ENCODE assay signal across 1 cellular context in the genomic region with DNA sequence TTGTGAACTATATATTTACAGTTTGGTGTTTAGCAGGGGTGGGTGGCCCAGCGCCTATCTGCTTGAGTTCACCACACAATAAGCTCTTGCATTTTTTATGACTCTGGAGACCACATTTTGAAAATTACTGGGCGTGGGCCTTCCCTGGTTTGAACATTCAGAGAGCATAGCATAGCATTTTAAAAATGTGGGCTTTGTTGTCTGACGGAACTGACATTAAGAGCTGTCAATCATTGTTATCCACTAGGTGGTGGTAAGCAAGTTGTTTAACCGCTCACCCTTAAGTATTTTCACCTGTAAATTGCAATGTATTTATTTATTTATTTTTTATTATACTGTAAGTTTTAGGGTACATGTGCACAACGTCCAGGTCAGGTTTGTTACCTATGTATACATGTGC.
TF ChIP-seq lines count a peak whose summit lies in the region.

No MANE protein-coding gene starts in this region.

TF ChIP-seq in H1, 55 proteins besides CTCF, POLR2A, EP300 and RAD21:
- TF ChIP-seq TAF1 (IDR thresholded peaks at IDR 0.05; ENCODE audit: low read depth, low read length) (no peak), GABPA (IDR thresholded peaks at IDR 0.05; ENCODE audit: borderline replicate concordance, insufficient read depth, low read length) (no peak), RNF2 (IDR thresholded peaks at IDR 0.05; ENCODE audit: borderline replicate concordance, low read depth, low read length, missing control alignments, poor library complexity, severe bottlenecking) (no peak), ASH2L (IDR thresholded peaks at IDR 0.05; ENCODE audit: low read length) (no peak), RXRA (IDR thresholded peaks at IDR 0.05; ENCODE audit: insufficient read depth, low read depth, low read length) (no peak), PHF8 (conservative IDR thresholded peaks at IDR 0.05; ENCODE audit: low read depth, low read length) (no peak), SP4 (IDR thresholded peaks at IDR 0.05; ENCODE audit: low read length) (no peak), CTBP2 (IDR thresholded peaks at IDR 0.05; ENCODE audit: borderline replicate concordance, insufficient read depth, insufficient read length, low read length) (no peak)
- TF ChIP-seq, protein P1, sequence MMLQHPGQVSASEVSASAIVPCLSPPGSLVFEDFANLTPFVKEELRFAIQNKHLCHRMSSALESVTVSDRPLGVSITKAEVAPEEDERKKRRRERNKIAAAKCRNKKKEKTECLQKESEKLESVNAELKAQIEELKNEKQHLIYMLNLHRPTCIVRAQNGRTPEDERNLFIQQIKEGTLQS (IDR thresholded peaks at IDR 0.05; ENCODE audit: insufficient read depth, low read depth, low read length), result no peak
- TF ChIP-seq, protein P2, sequence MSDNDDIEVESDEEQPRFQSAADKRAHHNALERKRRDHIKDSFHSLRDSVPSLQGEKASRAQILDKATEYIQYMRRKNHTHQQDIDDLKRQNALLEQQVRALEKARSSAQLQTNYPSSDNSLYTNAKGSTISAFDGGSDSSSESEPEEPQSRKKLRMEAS (IDR thresholded peaks at IDR 0.05), result no peak
- TF ChIP-seq, protein P3, sequence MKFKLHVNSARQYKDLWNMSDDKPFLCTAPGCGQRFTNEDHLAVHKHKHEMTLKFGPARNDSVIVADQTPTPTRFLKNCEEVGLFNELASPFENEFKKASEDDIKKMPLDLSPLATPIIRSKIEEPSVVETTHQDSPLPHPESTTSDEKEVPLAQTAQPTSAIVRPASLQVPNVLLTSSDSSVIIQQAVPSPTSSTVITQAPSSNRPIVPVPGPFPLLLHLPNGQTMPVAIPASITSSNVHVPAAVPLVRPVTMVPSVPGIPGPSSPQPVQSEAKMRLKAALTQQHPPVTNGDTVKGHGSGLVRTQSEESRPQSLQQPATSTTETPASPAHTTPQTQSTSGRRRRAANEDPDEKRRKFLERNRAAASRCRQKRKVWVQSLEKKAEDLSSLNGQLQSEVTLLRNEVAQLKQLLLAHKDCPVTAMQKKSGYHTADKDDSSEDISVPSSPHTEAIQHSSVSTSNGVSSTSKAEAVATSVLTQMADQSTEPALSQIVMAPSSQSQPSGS (IDR thresholded peaks at IDR 0.05; ENCODE audit: low read length), result no peak
